In the genomic region with DNA sequence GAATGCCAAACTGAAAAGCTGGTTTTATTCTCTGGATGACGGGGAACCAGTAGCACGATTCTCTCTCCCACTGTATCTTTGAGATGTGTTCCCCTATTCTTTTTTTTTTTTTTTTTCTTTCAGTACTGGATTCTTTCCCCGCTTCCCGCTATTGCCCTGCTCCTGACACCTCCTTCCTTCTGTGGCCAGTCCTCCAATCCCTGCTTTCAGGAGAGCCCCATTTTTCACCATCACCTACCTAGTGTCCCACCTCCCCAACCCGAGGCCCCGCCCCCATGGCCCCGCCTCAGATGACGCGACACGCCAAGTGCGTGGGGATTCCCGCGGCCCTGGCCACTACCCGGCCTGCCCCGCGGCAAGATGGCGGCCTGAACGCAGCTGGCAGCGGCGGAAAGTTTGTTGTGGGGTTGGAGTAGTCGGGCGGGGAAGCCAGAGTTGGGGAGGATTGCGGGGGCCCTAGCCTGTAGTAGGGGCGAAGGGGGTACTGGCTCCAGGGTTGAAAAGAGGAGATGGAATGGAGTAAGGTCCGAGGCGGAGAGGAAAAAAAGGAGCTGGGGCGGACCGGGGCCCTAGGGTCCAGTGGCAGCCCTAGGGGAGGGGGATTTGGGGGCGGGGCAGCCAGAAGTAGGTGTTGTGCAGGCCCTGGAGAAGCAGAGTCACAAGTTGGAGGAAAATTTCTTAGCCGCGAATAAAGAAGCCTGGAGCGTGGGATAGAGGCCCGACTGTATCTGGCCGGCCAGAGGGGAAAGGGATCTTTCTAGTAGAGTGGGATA, we compare ENCODE assay signal across 8 cellular contexts. TPM values are rescaled to one million over a fixed set of nuclear protein-coding genes. Genes with fewer than 3 reads are reported as not detected.
DNase-seq lines count a peak whose midpoint lies in the region; ATAC-seq and TF ChIP-seq lines count a peak whose summit lies in the region.

A gene with protein sequence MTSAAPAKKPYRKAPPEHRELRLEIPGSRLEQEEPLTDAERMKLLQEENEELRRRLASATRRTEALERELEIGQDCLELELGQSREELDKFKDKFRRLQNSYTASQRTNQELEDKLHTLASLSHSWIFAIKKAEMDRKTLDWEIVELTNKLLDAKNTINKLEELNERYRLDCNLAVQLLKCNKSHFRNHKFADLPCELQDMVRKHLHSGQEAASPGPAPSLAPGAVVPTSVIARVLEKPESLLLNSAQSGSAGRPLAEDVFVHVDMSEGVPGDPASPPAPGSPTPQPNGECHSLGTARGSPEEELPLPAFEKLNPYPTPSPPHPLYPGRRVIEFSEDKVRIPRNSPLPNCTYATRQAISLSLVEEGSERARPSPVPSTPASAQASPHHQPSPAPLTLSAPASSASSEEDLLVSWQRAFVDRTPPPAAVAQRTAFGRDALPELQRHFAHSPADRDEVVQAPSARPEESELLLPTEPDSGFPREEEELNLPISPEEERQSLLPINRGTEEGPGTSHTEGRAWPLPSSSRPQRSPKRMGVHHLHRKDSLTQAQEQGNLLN (plus strand): TSS at position 336 of the 773 bp plus-strand sequence. CDS start 21,432 bp downstream, outside the sequence.

- H3K36me3 ChIP-seq in H7 (replicated peaks; ENCODE audit: control insufficient read depth, insufficient read depth, low read length) = 0 out of 2 replicates have a peak, but pooled peaks cover 1% of the 10 kb centered on the region

- H3K4me3 ChIP-seq in H7 (ENCODE audit: insufficient read depth, low read depth, low read length) = peak within 1 kb of the TSS; percentile 49

- peak; percentile 100 for ATAC-seq in SK-N-SH treated with all-trans-retinoic acid at 6 μM for 48 hours

- no peaks in the 10 kb centered on the region for H3K27me3 ChIP-seq in H7 (ENCODE audit: control insufficient read depth, insufficient read depth, low read length)

- DNase-seq in EL = peak; percentile 90
- peak; percentile 97 for DNase-seq in H7
- DNase-seq in NAMALWA (ENCODE audit: low spot score) = peak; percentile 92
- DNase-seq in activated naive CD4-positive, alpha-beta T cell treated with anti-CD3 and anti-CD28 coated beads, Interleukin-2, amount 50 U/mL, for 16 hours = peak; percentile 98
- DNase-seq in globus pallidus (ENCODE audit: low spot score) = peak; percentile 87
- peak; percentile 28 to 96 (median 86) for DNase-seq in nucleus accumbens (lab: John Stamatoyannopoulos, UW)
- DNase-seq in superior temporal gyrus (ENCODE audit: extremely low spot score) = peak; percentile 86

TF ChIP-seq in SK-N-SH treated with all-trans-retinoic acid at 6 μM for 48 hours, 23 proteins besides CTCF, POLR2A, EP300 and RAD21:
- TF ChIP-seq ZFP3 (CRISPR knock-in tag; IDR thresholded peaks at IDR 0.05) (no peak), TCF4 (CRISPR knock-in tag; IDR thresholded peaks at IDR 0.05; ENCODE audit: borderline replicate concordance) (no peak), CSDC2 (CRISPR knock-in tag; IDR thresholded peaks at IDR 0.05) (no peak), ARNTL (CRISPR knock-in tag; IDR thresholded peaks at IDR 0.05; ENCODE audit: borderline replicate concordance, low read depth) (no peak), ZFP30 (CRISPR knock-in tag; IDR thresholded peaks at IDR 0.05) (no peak), ZNF565 (CRISPR knock-in tag; conservative IDR thresholded peaks at IDR 0.05; ENCODE audit: low read depth) (no peak), GLIS3 (CRISPR knock-in tag; IDR thresholded peaks at IDR 0.05) (no peak), ZC3H10 (CRISPR knock-in tag; IDR thresholded peaks at IDR 0.05) (no peak), SNAI2 (CRISPR knock-in tag; IDR thresholded peaks at IDR 0.05) (no peak)
- TF ChIP-seq, protein P1, sequence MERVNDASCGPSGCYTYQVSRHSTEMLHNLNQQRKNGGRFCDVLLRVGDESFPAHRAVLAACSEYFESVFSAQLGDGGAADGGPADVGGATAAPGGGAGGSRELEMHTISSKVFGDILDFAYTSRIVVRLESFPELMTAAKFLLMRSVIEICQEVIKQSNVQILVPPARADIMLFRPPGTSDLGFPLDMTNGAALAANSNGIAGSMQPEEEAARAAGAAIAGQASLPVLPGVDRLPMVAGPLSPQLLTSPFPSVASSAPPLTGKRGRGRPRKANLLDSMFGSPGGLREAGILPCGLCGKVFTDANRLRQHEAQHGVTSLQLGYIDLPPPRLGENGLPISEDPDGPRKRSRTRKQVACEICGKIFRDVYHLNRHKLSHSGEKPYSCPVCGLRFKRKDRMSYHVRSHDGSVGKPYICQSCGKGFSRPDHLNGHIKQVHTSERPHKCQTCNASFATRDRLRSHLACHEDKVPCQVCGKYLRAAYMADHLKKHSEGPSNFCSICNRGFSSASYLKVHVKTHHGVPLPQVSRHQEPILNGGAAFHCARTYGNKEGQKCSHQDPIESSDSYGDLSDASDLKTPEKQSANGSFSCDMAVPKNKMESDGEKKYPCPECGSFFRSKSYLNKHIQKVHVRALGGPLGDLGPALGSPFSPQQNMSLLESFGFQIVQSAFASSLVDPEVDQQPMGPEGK (CRISPR knock-in tag; IDR thresholded peaks at IDR 0.05; ENCODE audit: borderline replicate concordance) = no peak
- TF ChIP-seq, protein P2, sequence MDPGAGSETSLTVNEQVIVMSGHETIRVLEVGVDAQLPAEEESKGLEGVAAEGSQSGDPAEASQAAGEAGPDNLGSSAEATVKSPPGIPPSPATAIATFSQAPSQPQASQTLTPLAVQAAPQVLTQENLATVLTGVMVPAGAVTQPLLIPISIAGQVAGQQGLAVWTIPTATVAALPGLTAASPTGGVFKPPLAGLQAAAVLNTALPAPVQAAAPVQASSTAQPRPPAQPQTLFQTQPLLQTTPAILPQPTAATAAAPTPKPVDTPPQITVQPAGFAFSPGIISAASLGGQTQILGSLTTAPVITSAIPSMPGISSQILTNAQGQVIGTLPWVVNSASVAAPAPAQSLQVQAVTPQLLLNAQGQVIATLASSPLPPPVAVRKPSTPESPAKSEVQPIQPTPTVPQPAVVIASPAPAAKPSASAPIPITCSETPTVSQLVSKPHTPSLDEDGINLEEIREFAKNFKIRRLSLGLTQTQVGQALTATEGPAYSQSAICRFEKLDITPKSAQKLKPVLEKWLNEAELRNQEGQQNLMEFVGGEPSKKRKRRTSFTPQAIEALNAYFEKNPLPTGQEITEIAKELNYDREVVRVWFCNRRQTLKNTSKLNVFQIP (CRISPR knock-in tag; IDR thresholded peaks at IDR 0.05; ENCODE audit: borderline replicate concordance, low read depth) = no peak
- TF ChIP-seq, protein P3, sequence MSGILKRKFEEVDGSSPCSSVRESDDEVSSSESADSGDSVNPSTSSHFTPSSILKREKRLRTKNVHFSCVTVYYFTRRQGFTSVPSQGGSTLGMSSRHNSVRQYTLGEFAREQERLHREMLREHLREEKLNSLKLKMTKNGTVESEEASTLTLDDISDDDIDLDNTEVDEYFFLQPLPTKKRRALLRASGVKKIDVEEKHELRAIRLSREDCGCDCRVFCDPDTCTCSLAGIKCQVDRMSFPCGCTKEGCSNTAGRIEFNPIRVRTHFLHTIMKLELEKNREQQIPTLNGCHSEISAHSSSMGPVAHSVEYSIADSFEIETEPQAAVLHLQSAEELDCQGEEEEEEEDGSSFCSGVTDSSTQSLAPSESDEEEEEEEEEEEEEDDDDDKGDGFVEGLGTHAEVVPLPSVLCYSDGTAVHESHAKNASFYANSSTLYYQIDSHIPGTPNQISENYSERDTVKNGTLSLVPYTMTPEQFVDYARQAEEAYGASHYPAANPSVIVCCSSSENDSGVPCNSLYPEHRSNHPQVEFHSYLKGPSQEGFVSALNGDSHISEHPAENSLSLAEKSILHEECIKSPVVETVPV (CRISPR knock-in tag; IDR thresholded peaks at IDR 0.05) = no peak
- TF ChIP-seq, protein P4, sequence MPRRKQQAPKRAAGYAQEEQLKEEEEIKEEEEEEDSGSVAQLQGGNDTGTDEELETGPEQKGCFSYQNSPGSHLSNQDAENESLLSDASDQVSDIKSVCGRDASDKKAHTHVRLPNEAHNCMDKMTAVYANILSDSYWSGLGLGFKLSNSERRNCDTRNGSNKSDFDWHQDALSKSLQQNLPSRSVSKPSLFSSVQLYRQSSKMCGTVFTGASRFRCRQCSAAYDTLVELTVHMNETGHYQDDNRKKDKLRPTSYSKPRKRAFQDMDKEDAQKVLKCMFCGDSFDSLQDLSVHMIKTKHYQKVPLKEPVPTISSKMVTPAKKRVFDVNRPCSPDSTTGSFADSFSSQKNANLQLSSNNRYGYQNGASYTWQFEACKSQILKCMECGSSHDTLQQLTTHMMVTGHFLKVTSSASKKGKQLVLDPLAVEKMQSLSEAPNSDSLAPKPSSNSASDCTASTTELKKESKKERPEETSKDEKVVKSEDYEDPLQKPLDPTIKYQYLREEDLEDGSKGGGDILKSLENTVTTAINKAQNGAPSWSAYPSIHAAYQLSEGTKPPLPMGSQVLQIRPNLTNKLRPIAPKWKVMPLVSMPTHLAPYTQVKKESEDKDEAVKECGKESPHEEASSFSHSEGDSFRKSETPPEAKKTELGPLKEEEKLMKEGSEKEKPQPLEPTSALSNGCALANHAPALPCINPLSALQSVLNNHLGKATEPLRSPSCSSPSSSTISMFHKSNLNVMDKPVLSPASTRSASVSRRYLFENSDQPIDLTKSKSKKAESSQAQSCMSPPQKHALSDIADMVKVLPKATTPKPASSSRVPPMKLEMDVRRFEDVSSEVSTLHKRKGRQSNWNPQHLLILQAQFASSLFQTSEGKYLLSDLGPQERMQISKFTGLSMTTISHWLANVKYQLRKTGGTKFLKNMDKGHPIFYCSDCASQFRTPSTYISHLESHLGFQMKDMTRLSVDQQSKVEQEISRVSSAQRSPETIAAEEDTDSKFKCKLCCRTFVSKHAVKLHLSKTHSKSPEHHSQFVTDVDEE (CRISPR knock-in tag; IDR thresholded peaks at IDR 0.05) = no peak

RNA-seq across cellular contexts. Expression of the gene that starts here (rescaled TPM):
- 25.3 and 25.5 TPM in 2 replicates for total RNA-seq in H7 (2014; rRNA removed; shearing (Covaris generic))

Comparison
In these comparisons a context has a peak if more than half of its experiments do, and no peak if none do; other contexts are left out.
1. Peak in every context shown above with its lines: DNase-seq, ATAC-seq and H3K4me3 ChIP-seq.